In the genomic region with DNA sequence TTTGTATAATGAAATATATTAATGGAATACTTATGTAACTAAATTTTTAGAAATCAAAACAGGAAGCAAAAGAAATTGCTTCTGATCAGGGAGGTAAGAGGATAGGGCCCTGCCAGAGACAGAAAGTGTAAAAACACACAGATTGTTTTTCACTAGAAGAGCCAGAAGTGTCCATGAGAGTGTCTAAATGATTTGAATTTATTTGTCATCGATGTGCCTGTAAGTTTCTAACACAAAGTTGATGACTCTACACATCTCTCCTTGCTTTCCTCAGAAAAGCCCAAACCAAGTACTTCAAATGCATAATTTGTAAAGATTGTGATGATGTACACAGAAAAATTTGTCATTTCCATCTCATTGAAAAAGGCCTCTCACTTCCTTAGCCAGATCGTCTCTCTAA, we compare ENCODE assay signal across 23 cellular contexts.
A peak's percentile ranks its signal among the peaks of the same experiment; 100 is the strongest.
DNase-seq lines count a peak whose midpoint lies in the region; TF ChIP-seq lines count a peak whose summit lies in the region.
"Had no signal": no experiment of that assay in that cellular context is flagged by ENCODE, and none has a peak within 500 bp of the region (broad histone marks: within the 10 kb centered on the region; RNA-seq: fewer than 3 reads in every experiment).

No MANE protein-coding gene starts in this region.

- 0 out of 2 replicates have a peak overlapping the region, but pooled peaks have one; percentile 4 for H2AFZ ChIP-seq in OCI-LY7 (ENCODE audit: low read length)

- DNase-seq in HFFc6 (no peak), OCI-LY7 (ENCODE audit: low spot score) (no peak), tibial artery (no peak), GDM1 (lab: John Stamatoyannopoulos, UW) (no peak)
- DNase-seq in stimulated activated naive CD4-positive, alpha-beta T cell (lab: John Stamatoyannopoulos, UW): no peak
- DNase-seq: Caco-2; CD4-positive, alpha-beta T cell; DMS 273 treated with DMSO at 0.1 percent for 48 hours; DMS79 treated with DMSO at 0.1 percent for 48 hours; KBM-7; MM.1S; NCI-H1092; NCI-H1436; NCI-H187 treated with DMSO at 0.1 percent for 48 hours; NCI-H2107; NCI-H446 treated with DMSO at 0.1 percent for 48 hours; NCI-H526 treated with DMSO at 0.1 percent for 48 hours; PC-3; Right ventricle myocardium superior had no signal

- H3K9me2 ChIP-seq in OCI-LY7 (ENCODE audit: insufficient read depth, low read length): no peaks in the 10 kb centered on the region

- H3K79me2 ChIP-seq in OCI-LY7 (ENCODE audit: insufficient read depth, low read depth, low read length): no peaks in the 10 kb centered on the region

- H3K9me3 ChIP-seq in OCI-LY7 (ENCODE audit: low read length): no peaks in the 10 kb centered on the region
- H3K9me3 ChIP-seq in tibial artery: no peaks in the 10 kb centered on the region
- H3K9me3 ChIP-seq: Caco-2 had no signal

- intact Hi-C loops in OCI-LY7 (cut with micrococcal nuclease; ENCODE audit: unreplicated experiment): no loop called here
- intact Hi-C loops in tibial artery (cut with DNase I; ENCODE audit: low total_unique reads): no loop called here

- CTCF ChIA-PET in OCI-LY7 (lab: Charles Lee; ENCODE audit: unreplicated experiment): no interaction called here

- no peak overlapping the region for H3K4me3 Mint-ChIP-seq in HFFc6
- H3K4me3 Mint-ChIP-seq in brain: peak overlapping the region in 1 of 5 experiments; percentile 35
- H3K4me3 Mint-ChIP-seq: CD4-positive, alpha-beta T cell had no signal

- H3K4me3 ChIP-seq in OCI-LY7 (ENCODE audit: low read depth, low read length, poor library complexity, severe bottlenecking): no peak overlapping the region
- no peak overlapping the region for H3K4me3 ChIP-seq in rectal smooth muscle tissue (ENCODE audit: low read length)
- no peak overlapping the region for H3K4me3 ChIP-seq in tibial artery
- H3K4me3 ChIP-seq: GM12878 had no signal

- H3K36me3 ChIP-seq in OCI-LY7 (ENCODE audit: insufficient read depth, low read length): no peaks in the 10 kb centered on the region
- H3K36me3 ChIP-seq in rectal smooth muscle tissue (ENCODE audit: control insufficient read depth, insufficient read depth, low read length): no peaks in the 10 kb centered on the region
- no peaks in the 10 kb centered on the region for H3K36me3 ChIP-seq in tibial artery

- H3K9me3 Mint-ChIP-seq in HFFc6 (no peaks in the 10 kb centered on the region), brain (peaks cover 0 to 7% (median 0%) of the 10 kb centered on the region in 5 experiments)
- H3K9me3 Mint-ChIP-seq: CD4-positive, alpha-beta T cell had no signal

- no peak overlapping the region for H3K4me2 ChIP-seq in OCI-LY7 (ENCODE audit: low read length)

- no peaks in the 10 kb centered on the region for H3K36me3 Mint-ChIP-seq in HFFc6 (ENCODE audit: low read depth)
- H3K36me3 Mint-ChIP-seq in brain: no peaks in the 10 kb centered on the region

- BruUV-seq in OCI-LY7 (replicated peaks; lab: Mats Ljungman, UMichigan): no TSS peak

- POLR2A ChIA-PET in OCI-LY7 (lab: Charles Lee): interaction anchor here (0.5 to 1.2 kb wide), 3 partner anchors 16 to 70 kb away, joined by 3 to 5 read pairs (median 3); no protein-coding TSS in a partner anchor

- H3K27ac ChIP-seq in OCI-LY7 (ENCODE audit: low read depth, low read length, poor library complexity, severe bottlenecking): no peak overlapping the region
- peak overlapping the region; percentile 23 for H3K27ac ChIP-seq in rectal smooth muscle tissue (ENCODE audit: low read depth, low read length)
- no peak overlapping the region for H3K27ac ChIP-seq in tibial artery
- H3K27ac ChIP-seq: HL-60 had no signal

- H3K4me1 Mint-ChIP-seq in HFFc6 (ENCODE audit: low read depth) (peaks cover 54% of the 10 kb centered on the region), brain (peaks cover 77% of the 10 kb centered on the region)

- H3K27ac Mint-ChIP-seq in HFFc6: peak overlapping the region; percentile 25; the same call in 1 of the 2 replicates
- peak overlapping the region; percentile 27 to 94 (median 55) for H3K27ac Mint-ChIP-seq in brain
- H3K27ac Mint-ChIP-seq: CD4-positive, alpha-beta T cell had no signal

- no peak overlapping the region for H3K9ac ChIP-seq in rectal smooth muscle tissue (ENCODE audit: low read length)

- H4K20me1 ChIP-seq in OCI-LY7 (ENCODE audit: insufficient read depth, low read length): no peaks in the 10 kb centered on the region

- no peak for TF ChIP-seq CTCF in HFFc6 (IDR thresholded peaks at IDR 0.05)
- no peak for TF ChIP-seq CTCF in OCI-LY7 (conservative IDR thresholded peaks at IDR 0.05; ENCODE audit: low read length)
- TF ChIP-seq CTCF in brain (conservative IDR thresholded peaks at IDR 0.05): no peak
- no peak for TF ChIP-seq CTCF in tibial artery (IDR thresholded peaks at IDR 0.05)

- H3K27me3 ChIP-seq in rectal smooth muscle tissue (ENCODE audit: control insufficient read depth, insufficient read depth, low read length) (no peaks in the 10 kb centered on the region), tibial artery (no peaks in the 10 kb centered on the region)

- peaks cover 4% of the 10 kb centered on the region for H3K4me1 ChIP-seq in OCI-LY7 (ENCODE audit: insufficient read depth, low read length, poor library complexity, severe bottlenecking)
- H3K4me1 ChIP-seq in rectal smooth muscle tissue (ENCODE audit: control insufficient read depth, insufficient read depth, low read length): peaks cover 22% of the 10 kb centered on the region
- peaks cover 0 to 3% (median 0%) of the 10 kb centered on the region in 4 donors for H3K4me1 ChIP-seq in tibial artery
- H3K4me1 ChIP-seq: Caco-2 had no signal

- H3K27me3 Mint-ChIP-seq in HFFc6 (ENCODE audit: insufficient read depth) (peaks cover 2% of the 10 kb centered on the region; the same call in 1 of the 2 replicates), brain (no peaks in the 10 kb centered on the region)
- H3K27me3 Mint-ChIP-seq: CD4-positive, alpha-beta T cell had no signal
